ENCODE assay signal across 2 cellular contexts in genomic region chr9:124511426-124511840, GRCh38.
TF ChIP-seq lines count a peak whose summit lies in the region.

No MANE protein-coding gene starts in this region.

TF ChIP-seq in GM12891, 5 proteins besides CTCF, POLR2A, EP300 and RAD21:
- no peak for TF ChIP-seq POLR2AphosphoS5 (IDR thresholded peaks at IDR 0.05; ENCODE audit: low read depth, low read length)
- no peak for TF ChIP-seq TAF1 (IDR thresholded peaks at IDR 0.05; ENCODE audit: low read depth, low read length)
- no peak for TF ChIP-seq POU2F2 (IDR thresholded peaks at IDR 0.05; ENCODE audit: low read depth, low read length)
- no peak for TF ChIP-seq PAX5 (IDR thresholded peaks at IDR 0.05; ENCODE audit: insufficient read depth, low read length, severe bottlenecking)
- TF ChIP-seq SPI1 (IDR thresholded peaks at IDR 0.05; ENCODE audit: low read depth, low read length) = no peak
TF ChIP-seq in GM12891: peak in this region for 0.

TF ChIP-seq in H1, 55 proteins besides CTCF, POLR2A, EP300 and RAD21:
- TF ChIP-seq YY1 (IDR thresholded peaks at IDR 0.05; ENCODE audit: low read depth, low read length) (no peak), SAP30 (IDR thresholded peaks at IDR 0.05; ENCODE audit: insufficient read depth, insufficient replicate concordance, low read length) (no peak), EZH2 (IDR thresholded peaks at IDR 0.05; ENCODE audit: low read depth, low read length, severe bottlenecking) (no peak), MAX (IDR thresholded peaks at IDR 0.05) (no peak), CBX5 (IDR thresholded peaks at IDR 0.05; ENCODE audit: low read depth, low read length) (no peak), SIX5 (IDR thresholded peaks at IDR 0.05; ENCODE audit: low read depth, low read length) (no peak), SIN3A (conservative IDR thresholded peaks at IDR 0.05 in 1 of 2, IDR thresholded peaks at IDR 0.05 in 1 of 2; ENCODE audit: low read depth in 1 of 2, low read length in 2 of 2) (no peak), TBP (IDR thresholded peaks at IDR 0.05; ENCODE audit: low read depth, low read length) (no peak), MAFK (IDR thresholded peaks at IDR 0.05; ENCODE audit: low read depth, low read length) (no peak)
